In the genomic region with DNA sequence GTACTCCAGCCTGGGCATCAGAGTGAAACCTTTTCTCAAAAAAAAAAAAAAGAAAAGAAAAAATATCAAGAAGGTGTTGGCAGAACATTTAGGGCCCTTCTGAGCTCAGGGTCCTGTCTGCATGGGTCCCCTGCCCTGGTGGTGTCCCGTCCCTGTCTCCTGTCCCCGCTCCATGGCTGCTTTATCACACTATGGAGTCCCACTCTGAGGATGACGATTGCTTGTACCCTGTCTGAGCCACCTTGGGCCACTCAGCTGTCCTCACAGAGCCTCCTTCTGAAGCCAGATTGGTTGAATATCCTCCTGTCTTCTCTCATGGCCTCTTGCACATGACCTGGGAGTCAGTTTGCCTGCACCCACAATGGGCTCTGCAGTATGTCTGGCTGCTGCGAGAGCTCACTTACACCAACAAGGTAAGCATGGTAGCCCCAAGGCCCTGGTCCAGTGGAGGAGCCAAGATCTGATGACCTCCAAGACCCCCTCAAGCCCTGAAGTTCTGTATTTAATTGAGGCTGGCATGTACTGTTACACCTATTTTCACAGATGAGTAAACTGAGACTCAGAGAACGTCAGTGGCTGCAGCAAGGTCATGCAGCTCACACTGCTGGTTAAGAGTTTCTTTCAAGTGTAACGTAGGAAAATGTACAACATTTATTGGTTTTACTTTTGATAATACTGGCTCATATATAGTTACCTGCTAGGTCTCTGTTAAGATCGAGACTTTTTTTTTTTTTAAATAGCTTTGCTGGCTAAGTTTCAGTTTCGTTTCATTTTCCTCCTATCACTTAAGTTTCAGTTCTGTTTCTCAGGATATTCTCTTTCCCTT, we compare ENCODE assay signal across 8 cellular contexts. TPM values are rescaled to one million over a fixed set of nuclear protein-coding genes. Genes with fewer than 3 reads are reported as not detected.
DNase-seq lines count a peak whose midpoint lies in the region; ATAC-seq and TF ChIP-seq lines count a peak whose summit lies in the region.

No MANE protein-coding gene starts in this region.

- peaks cover 0 to 16% (median 14%) of the 10 kb centered on the region in 5 donors for H3K4me1 ChIP-seq in subcutaneous abdominal adipose tissue (ENCODE audit: control insufficient read depth in 5 of 5, insufficient read depth in 5 of 5, low read length in 5 of 5)

- H3K4me3 ChIP-seq in subcutaneous abdominal adipose tissue (ENCODE audit: low read depth in 1 of 5, low read length in 5 of 5) = peak overlapping the region; percentile 58 to 86 (median 70)

- peaks cover 0 to 3% (median 0%) of the 10 kb centered on the region in 5 donors for H3K36me3 ChIP-seq in subcutaneous abdominal adipose tissue (ENCODE audit: control insufficient read depth in 5 of 5, insufficient read depth in 5 of 5, low read length in 5 of 5)

- H3K9me3 ChIP-seq in subcutaneous abdominal adipose tissue (ENCODE audit: control insufficient read depth in 5 of 5, low read length in 5 of 5) = no peaks in the 10 kb centered on the region

- ATAC-seq in HG02571 (IDR thresholded peaks at IDR 0.05; ENCODE audit: unreplicated experiment) (peak; percentile 84), left colon (peak; percentile 77)

- TF ChIP-seq CTCF in GM13977 (IDR thresholded peaks at IDR 0.05; ENCODE audit: extremely low read depth, insufficient read depth, missing control alignments) = no peak

- peak; percentile 74 for DNase-seq in GM13977 (ENCODE audit: low spot score)
- DNase-seq in MV-4-11 (lab: John Stamatoyannopoulos, UW) = peak; percentile 80
- peak; percentile 43 for DNase-seq in activated naive CD4-positive, alpha-beta T cell treated with anti-CD3 and anti-CD28 coated beads, Interleukin-2, amount 50 U/mL, for 16 hours
- DNase-seq in left colon = no peak
- DNase-seq in NCI-H187 (lab: John Stamatoyannopoulos, UW) = no peak
- no peak for DNase-seq in NCI-H748 treated with DMSO at 0.1 percent for 48 hours (lab: John Stamatoyannopoulos, UW)

- intact Hi-C loops in left colon (cut with DNase I, micrococcal nuclease) = no loop called here

- in situ Hi-C loops in GM13977 (cut with MboI; ENCODE audit: low pct_unique_long_range_greater_than_20kb, low sequenced_read_pairs, unreplicated experiment) = no loop called here

- H3K27ac ChIP-seq in subcutaneous abdominal adipose tissue (ENCODE audit: low read depth, low read length) = peak overlapping the region; percentile 47

- H3K27me3 ChIP-seq in subcutaneous abdominal adipose tissue (ENCODE audit: control insufficient read depth in 5 of 5, insufficient read depth in 4 of 5, low read length in 5 of 5) = no peaks in the 10 kb centered on the region

- H3K9ac ChIP-seq in subcutaneous abdominal adipose tissue (ENCODE audit: low read length in 5 of 5) = peak overlapping the region; percentile 30 to 86 (median 78)

RNA-seq across cellular contexts. Expression of gene ZCCHC2, which starts 16.9 kb away (rescaled TPM):
- total RNA-seq in left colon = 10 to 100 TPM; 20.2 to 23.5 TPM

Comparison
In these comparisons a context has a peak if more than half of its experiments do, and no peak if none do; other contexts are left out.
1. DNase-seq: peak in GM13977 (single experiment), MV-4-11 (single experiment) and activated naive CD4-positive, alpha-beta T cell treated with anti-CD3 and anti-CD28 coated beads, Interleukin-2, amount 50 U/mL, for 16 hours (single experiment); none in left colon (0 of 2), NCI-H187 (0 of 2) and NCI-H748 treated with DMSO at 0.1 percent for 48 hours (single experiment).